Comparison of ENCODE assay signal across 8 cellular contexts in genomic region chrX:151753313-151754041, GRCh38. TPM values are rescaled to one million over a fixed set of nuclear protein-coding genes. Genes with fewer than 3 reads are reported as not detected.
DNase-seq lines count a peak whose midpoint lies in the region; ATAC-seq and TF ChIP-seq lines count a peak whose summit lies in the region.

No MANE protein-coding gene starts in this region.

- H3K36me3 ChIP-seq in tibial artery: no peaks in the 10 kb centered on the region

- H3K4me1 ChIP-seq in tibial artery: peaks cover 0 to 8% (median 2%) of the 10 kb centered on the region in 4 donors

- ATAC-seq in HG02885 (IDR thresholded peaks at IDR 0.05; ENCODE audit: poor library complexity, unreplicated experiment) (peak; percentile 89), left colon (peak; percentile 82)

- no peaks in the 10 kb centered on the region for H3K9me3 ChIP-seq in tibial artery

- peak; percentile 89 for TF ChIP-seq CTCF in GM12875 (IDR thresholded peaks at IDR 0.05; ENCODE audit: borderline replicate concordance, insufficient read depth, low read depth, low read length)
- TF ChIP-seq CTCF in tibial artery (IDR thresholded peaks at IDR 0.05): peak; percentile 74 to 78

- no peaks in the 10 kb centered on the region for H3K27me3 ChIP-seq in tibial artery

- intact Hi-C loops in left colon (cut with DNase I, micrococcal nuclease): loop anchor here in 1 of 2 donors (5.0 kb wide), 1 partner anchor 879 kb away; no protein-coding TSS in a partner anchor
- intact Hi-C loops in tibial artery (cut with DNase I; ENCODE audit: low total_unique reads): loop anchor here (5.0 kb wide), 1 partner anchor 879 kb away; no protein-coding TSS in a partner anchor

- no peak overlapping the region for H3K27ac ChIP-seq in tibial artery

- in situ Hi-C loops in T47D (cut with HindIII; ENCODE audit: low pct_unique_long_range_greater_than_20kb, low sequenced_read_pairs): no loop called here

- H3K4me3 ChIP-seq in GM12875 (ENCODE audit: low read depth, low read length): no peak overlapping the region
- H3K4me3 ChIP-seq in tibial artery: no peak overlapping the region

- peak; percentile 68 for DNase-seq in AG08395 (ENCODE audit: low spot score)
- peak; percentile 48 for DNase-seq in NCI-H460 (ENCODE audit: extremely low read depth, low read depth)
- DNase-seq in T47D (ENCODE audit: low read depth in 1 of 2, low spot score in 1 of 2): peak; percentile 18 to 48
- DNase-seq in left colon: peak; percentile 26 to 46
- DNase-seq in tibial artery: peak; percentile 30 to 68
- DNase-seq in activated CD8-positive, alpha-beta memory T cell treated with anti-CD3 and anti-CD28 coated beads for 24 hours: no peak

RNA-seq across cellular contexts. Expression of gene CNGA2, which starts 18.9 kb away (rescaled TPM):
- total RNA-seq in NCI-H460 (2014; rRNA removed; shearing (Covaris generic)): not detected in 2 replicates
- not detected in 2 replicates for polyA plus RNA-seq in NCI-H460 (2014; cell fraction: nucleus; rRNA removed)
- total RNA-seq in left colon: not detected

RNA-seq across cellular contexts. Expression of gene FATE1, which starts 37.6 kb away (rescaled TPM):
- not detected in 2 replicates for total RNA-seq in NCI-H460 (2014; rRNA removed; shearing (Covaris generic))
- polyA plus RNA-seq in NCI-H460 (2014; cell fraction: nucleus; rRNA removed): not detected in 2 replicates
- not detected for total RNA-seq in left colon

RNA-seq across cellular contexts. Expression of gene PRRG3, which starts 58.2 kb away (rescaled TPM):
- not detected in 2 replicates for total RNA-seq in NCI-H460 (2014; rRNA removed; shearing (Covaris generic))
- not detected in 2 replicates for polyA plus RNA-seq in NCI-H460 (2014; cell fraction: nucleus; rRNA removed)
- 1 to 10 TPM in 1 of 2 donors, under 1 TPM in 1; 0.37 to 2.1 TPM for total RNA-seq in left colon
